In the genomic region with DNA sequence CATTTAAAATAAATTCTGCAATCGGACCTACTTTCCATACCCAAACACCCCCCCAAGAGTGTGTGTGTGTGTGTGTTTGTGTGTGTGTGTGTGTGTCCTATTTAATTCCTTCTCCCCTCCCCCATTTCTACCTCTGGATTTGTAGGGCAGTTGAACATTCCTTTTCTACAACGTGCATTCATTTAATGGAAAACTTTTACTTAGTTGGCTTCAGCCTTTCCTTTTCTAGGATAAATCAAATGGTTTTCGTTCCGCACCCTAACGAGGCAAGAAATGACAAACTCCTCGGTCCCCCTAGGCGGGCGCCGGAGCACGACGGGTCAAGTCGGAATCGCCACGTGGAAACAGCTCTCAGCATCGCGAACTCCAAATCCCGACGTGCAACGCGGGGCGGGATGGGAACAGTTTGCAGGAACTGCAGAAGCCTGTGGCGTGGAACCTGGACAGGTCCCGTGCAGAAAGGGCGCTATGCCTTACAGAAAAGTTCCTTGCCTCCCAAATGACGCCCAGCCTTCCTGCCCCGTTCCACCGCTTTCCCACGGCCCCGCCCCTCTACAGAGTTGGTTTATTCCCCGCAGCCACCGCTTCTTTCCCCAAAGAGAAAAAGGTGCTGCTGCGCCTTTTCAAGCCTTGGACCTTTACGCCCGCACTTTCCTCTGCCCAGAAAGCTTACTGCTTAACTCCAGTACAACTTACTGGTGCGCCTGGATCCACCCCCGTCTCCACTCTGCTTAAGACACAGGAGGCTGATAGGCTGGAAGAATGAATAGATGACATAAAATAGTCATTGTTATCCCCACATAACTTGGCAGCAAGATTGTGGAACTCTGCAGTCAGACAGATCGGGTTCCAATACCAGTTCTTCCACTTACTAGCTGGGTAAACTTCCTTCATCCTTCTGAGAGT, we compare ENCODE assay signal across 1 cellular context.
TF ChIP-seq lines count a peak whose summit lies in the region.

No MANE protein-coding gene starts in this region.

TF ChIP-seq in K562, 482 proteins besides CTCF, POLR2A, EP300 and RAD21 (continued from another document and continues in another):
- no peak for TF ChIP-seq TRIM25 (IDR thresholded peaks at IDR 0.05; ENCODE audit: borderline replicate concordance)
- TF ChIP-seq E2F3 (CRISPR knock-in tag; IDR thresholded peaks at IDR 0.05): peak; percentile 69; the same call in 1 of the 2 replicates
- peak; percentile 55; the same call in 1 of the 2 replicates for TF ChIP-seq ATF7 (IDR thresholded peaks at IDR 0.05)
- TF ChIP-seq CSDE1 (IDR thresholded peaks at IDR 0.05): peak in 1 of 2 experiments; percentile 41; a peak in 1 of 4 replicates
- TF ChIP-seq TEAD4 (IDR thresholded peaks at IDR 0.05; ENCODE audit: low read length): peak; percentile 24; the same call in 1 of the 2 replicates
- TF ChIP-seq TEAD4 (CRISPR knock-in tag; IDR thresholded peaks at IDR 0.05; ENCODE audit: borderline replicate concordance): no peak
- peak; percentile 88 for TF ChIP-seq ZNF143 (CRISPR knock-in tag; IDR thresholded peaks at IDR 0.05)
- TF ChIP-seq ZNF583 (CRISPR knock-in tag; IDR thresholded peaks at IDR 0.05): peak; percentile 55; the same call in 1 of the 2 replicates
- TF ChIP-seq ZNF551 (CRISPR knock-in tag; IDR thresholded peaks at IDR 0.05): no peak
- TF ChIP-seq SMARCA5 (IDR thresholded peaks at IDR 0.05): no peak
- TF ChIP-seq ZNF12 (CRISPR knock-in tag; IDR thresholded peaks at IDR 0.05): no peak
- peak; percentile 54; the same call in 1 of the 2 replicates for TF ChIP-seq NR2C1 (IDR thresholded peaks at IDR 0.05)
- TF ChIP-seq NR2C1 (tag; IDR thresholded peaks at IDR 0.05): peak; percentile 74
- no peak for TF ChIP-seq ZNF57 (CRISPR knock-in tag; IDR thresholded peaks at IDR 0.05)
- TF ChIP-seq GTF2E2 (tag; IDR thresholded peaks at IDR 0.05): peak; percentile 71; the same call in 1 of the 2 replicates
- TF ChIP-seq LEF1 (IDR thresholded peaks at IDR 0.05): peak; percentile 55; the same call in 1 of the 2 replicates
- 0 out of 4 replicates have a peak, but pooled peaks of 1 of the 2 experiments have one; percentile 21 for TF ChIP-seq FOXK2 (conservative IDR thresholded peaks at IDR 0.05 in 1 of 2, IDR thresholded peaks at IDR 0.05 in 1 of 2; ENCODE audit: low read depth in 2 of 2)
- peak; percentile 42; the same call in 1 of the 2 replicates for TF ChIP-seq JUND (IDR thresholded peaks at IDR 0.05; ENCODE audit: borderline replicate concordance, low read depth, low read length)
- no peak; the same call in 1 of the 3 replicates for TF ChIP-seq JUND (tag; IDR thresholded peaks at IDR 0.05; ENCODE audit: borderline replicate concordance, low read depth, low read length)
- peak; percentile 55 for TF ChIP-seq ELF1 (tag; IDR thresholded peaks at IDR 0.05)
- TF ChIP-seq CBX3 (IDR thresholded peaks at IDR 0.05; ENCODE audit: borderline replicate concordance in 1 of 2, low read length in 2 of 2): peak in 1 of 2 experiments; percentile 92; a peak in 2 of 3 replicates
- TF ChIP-seq MBD2 (IDR thresholded peaks at IDR 0.05; ENCODE audit: borderline replicate concordance, low read depth): peak; percentile 59; the same call in 1 of the 2 replicates
- peak; percentile 49 for TF ChIP-seq TAF1 (IDR thresholded peaks at IDR 0.05; ENCODE audit: control insufficient read depth, extremely low read depth, insufficient read depth, low read length, severe bottlenecking)
- TF ChIP-seq GABPA (tag; conservative IDR thresholded peaks at IDR 0.05; ENCODE audit: low read depth): peak; percentile 81
- no peak for TF ChIP-seq RB1 (IDR thresholded peaks at IDR 0.05; ENCODE audit: low read depth)
- TF ChIP-seq NRF1 (conservative IDR thresholded peaks at IDR 0.05 in 1 of 2, IDR thresholded peaks at IDR 0.05 in 1 of 2): peak; percentile 18 to 44; a peak in 2 of 4 replicates
- peak; percentile 72 for TF ChIP-seq HNRNPLL (IDR thresholded peaks at IDR 0.05; ENCODE audit: low read depth, low read length, poor library complexity, severe bottlenecking)
- TF ChIP-seq DIDO1 (tag; IDR thresholded peaks at IDR 0.05; ENCODE audit: low read depth): peak; percentile 27; the same call in 1 of the 2 replicates
- TF ChIP-seq, protein P1, sequence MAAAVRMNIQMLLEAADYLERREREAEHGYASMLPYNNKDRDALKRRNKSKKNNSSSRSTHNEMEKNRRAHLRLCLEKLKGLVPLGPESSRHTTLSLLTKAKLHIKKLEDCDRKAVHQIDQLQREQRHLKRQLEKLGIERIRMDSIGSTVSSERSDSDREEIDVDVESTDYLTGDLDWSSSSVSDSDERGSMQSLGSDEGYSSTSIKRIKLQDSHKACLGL (CRISPR knock-in tag; IDR thresholded peaks at IDR 0.05; ENCODE audit: borderline replicate concordance, poor library complexity, severe bottlenecking): peak; percentile 45
- TF ChIP-seq ZNF407 (IDR thresholded peaks at IDR 0.05; ENCODE audit: low read depth): peak; percentile 72
- peak; percentile 57; the same call in 1 of the 2 replicates for TF ChIP-seq DPF2 (IDR thresholded peaks at IDR 0.05)
- TF ChIP-seq, protein P2, sequence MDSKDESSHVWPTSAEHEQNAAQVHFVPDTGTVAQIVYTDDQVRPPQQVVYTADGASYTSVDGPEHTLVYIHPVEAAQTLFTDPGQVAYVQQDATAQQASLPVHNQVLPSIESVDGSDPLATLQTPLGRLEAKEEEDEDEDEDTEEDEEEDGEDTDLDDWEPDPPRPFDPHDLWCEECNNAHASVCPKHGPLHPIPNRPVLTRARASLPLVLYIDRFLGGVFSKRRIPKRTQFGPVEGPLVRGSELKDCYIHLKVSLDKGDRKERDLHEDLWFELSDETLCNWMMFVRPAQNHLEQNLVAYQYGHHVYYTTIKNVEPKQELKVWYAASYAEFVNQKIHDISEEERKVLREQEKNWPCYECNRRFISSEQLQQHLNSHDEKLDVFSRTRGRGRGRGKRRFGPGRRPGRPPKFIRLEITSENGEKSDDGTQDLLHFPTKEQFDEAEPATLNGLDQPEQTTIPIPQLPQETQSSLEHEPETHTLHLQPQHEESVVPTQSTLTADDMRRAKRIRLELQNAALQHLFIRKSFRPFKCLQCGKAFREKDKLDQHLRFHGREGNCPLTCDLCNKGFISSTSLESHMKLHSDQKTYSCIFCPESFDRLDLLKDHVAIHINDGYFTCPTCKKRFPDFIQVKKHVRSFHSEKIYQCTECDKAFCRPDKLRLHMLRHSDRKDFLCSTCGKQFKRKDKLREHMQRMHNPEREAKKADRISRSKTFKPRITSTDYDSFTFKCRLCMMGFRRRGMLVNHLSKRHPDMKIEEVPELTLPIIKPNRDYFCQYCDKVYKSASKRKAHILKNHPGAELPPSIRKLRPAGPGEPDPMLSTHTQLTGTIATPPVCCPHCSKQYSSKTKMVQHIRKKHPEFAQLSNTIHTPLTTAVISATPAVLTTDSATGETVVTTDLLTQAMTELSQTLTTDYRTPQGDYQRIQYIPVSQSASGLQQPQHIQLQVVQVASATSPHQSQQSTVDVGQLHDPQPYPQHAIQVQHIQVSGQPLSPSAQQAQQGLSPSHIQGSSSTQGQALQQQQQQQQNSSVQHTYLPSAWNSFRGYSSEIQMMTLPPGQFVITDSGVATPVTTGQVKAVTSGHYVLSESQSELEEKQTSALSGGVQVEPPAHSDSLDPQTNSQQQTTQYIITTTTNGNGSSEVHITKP (IDR thresholded peaks at IDR 0.05; ENCODE audit: partially characterized antibody): peak; percentile 92
- TF ChIP-seq TFE3 (CRISPR knock-in tag; IDR thresholded peaks at IDR 0.05): no peak
- TF ChIP-seq ZNF311 (CRISPR knock-in tag; IDR thresholded peaks at IDR 0.05): peak; percentile 66; the same call in 1 of the 2 replicates
- 0 out of 2 replicates have a peak, but pooled peaks have one; percentile 11 for TF ChIP-seq NCOA6 (IDR thresholded peaks at IDR 0.05)
- TF ChIP-seq BHLHE40 (IDR thresholded peaks at IDR 0.05; ENCODE audit: low read length): peak; percentile 84
- TF ChIP-seq EGR1 (conservative IDR thresholded peaks at IDR 0.05): peak; percentile 29; the same call in 1 of the 2 replicates
- TF ChIP-seq TEAD1 (CRISPR knock-in tag; IDR thresholded peaks at IDR 0.05): peak in 1 of 2 experiments; percentile 75; a peak in 1 of 4 replicates
- peak; percentile 53; the same call in 1 of the 2 replicates for TF ChIP-seq SMARCA4 (IDR thresholded peaks at IDR 0.05)
- no peak for TF ChIP-seq HDAC8 (tag; IDR thresholded peaks at IDR 0.05)
- peak in 1 of 2 experiments; percentile 8; a peak in 1 of 4 replicates for TF ChIP-seq TRIM24 (IDR thresholded peaks at IDR 0.05)
- TF ChIP-seq HDAC2 (IDR thresholded peaks at IDR 0.05): peak; percentile 74; the same call in 1 of the 2 replicates
